In the genomic region with DNA sequence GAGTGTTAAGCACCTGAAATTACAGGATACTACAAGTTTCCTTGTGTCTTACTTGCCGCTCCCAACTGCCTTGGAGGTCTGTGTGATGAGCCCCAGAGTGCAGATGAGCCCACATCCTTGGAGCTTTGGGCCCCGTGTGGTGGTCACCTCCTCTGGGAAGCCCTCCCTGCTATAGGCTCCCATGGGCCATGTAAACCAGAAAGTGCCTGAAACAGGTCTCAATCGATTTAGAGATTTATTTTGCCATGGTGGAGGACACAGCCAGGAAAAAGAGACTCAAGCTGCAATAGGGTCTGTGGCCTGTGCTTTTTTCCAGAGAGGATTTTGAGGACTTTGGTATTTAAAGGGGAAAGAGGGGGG, we compare ENCODE assay signal across 1 cellular context.
TF ChIP-seq lines count a peak whose summit lies in the region.

No MANE protein-coding gene starts in this region.

TF ChIP-seq in K562, 482 proteins besides CTCF, POLR2A, EP300 and RAD21 (continued from another document):
- TF ChIP-seq ZNF609 (CRISPR knock-in tag; IDR thresholded peaks at IDR 0.05; ENCODE audit: borderline replicate concordance) (no peak), ZFP36 (IDR thresholded peaks at IDR 0.05; ENCODE audit: low read depth, low read length, partially characterized antibody) (peak; percentile 94), PHF21A (IDR thresholded peaks at IDR 0.05; ENCODE audit: borderline replicate concordance, low read depth) (no peak)
- TF ChIP-seq, protein P1, sequence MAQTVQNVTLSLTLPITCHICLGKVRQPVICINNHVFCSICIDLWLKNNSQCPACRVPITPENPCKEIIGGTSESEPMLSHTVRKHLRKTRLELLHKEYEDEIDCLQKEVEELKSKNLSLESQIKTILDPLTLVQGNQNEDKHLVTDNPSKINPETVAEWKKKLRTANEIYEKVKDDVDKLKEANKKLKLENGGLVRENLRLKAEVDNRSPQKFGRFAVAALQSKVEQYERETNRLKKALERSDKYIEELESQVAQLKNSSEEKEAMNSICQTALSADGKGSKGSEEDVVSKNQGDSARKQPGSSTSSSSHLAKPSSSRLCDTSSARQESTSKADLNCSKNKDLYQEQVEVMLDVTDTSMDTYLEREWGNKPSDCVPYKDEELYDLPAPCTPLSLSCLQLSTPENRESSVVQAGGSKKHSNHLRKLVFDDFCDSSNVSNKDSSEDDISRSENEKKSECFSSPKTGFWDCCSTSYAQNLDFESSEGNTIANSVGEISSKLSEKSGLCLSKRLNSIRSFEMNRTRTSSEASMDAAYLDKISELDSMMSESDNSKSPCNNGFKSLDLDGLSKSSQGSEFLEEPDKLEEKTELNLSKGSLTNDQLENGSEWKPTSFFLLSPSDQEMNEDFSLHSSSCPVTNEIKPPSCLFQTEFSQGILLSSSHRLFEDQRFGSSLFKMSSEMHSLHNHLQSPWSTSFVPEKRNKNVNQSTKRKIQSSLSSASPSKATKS (CRISPR knock-in tag; IDR thresholded peaks at IDR 0.05): no peak
